Comparison of ENCODE assay signal across 8 cellular contexts in genomic region chr5:88140863-88141694, GRCh38.
DNase-seq lines count a peak whose midpoint lies in the region; ATAC-seq and TF ChIP-seq lines count a peak whose summit lies in the region.

No MANE protein-coding gene starts in this region.

- H3K9me3 ChIP-seq in CD4-positive, alpha-beta memory T cell (ENCODE audit: control insufficient read depth in 1 of 2, low read length in 2 of 2): no peaks in the 10 kb centered on the region
- H3K9me3 ChIP-seq in ectodermal cell (ENCODE audit: control insufficient read depth, low read length): no peaks in the 10 kb centered on the region
- no peaks in the 10 kb centered on the region for H3K9me3 ChIP-seq in lower lobe of right lung

- ATAC-seq in GM19463 (IDR thresholded peaks at IDR 0.05; ENCODE audit: unreplicated experiment): peak; percentile 91
- ATAC-seq in HG03575 (IDR thresholded peaks at IDR 0.05; ENCODE audit: extremely low read depth, insufficient number of reproducible peaks, low FRiP score, unreplicated experiment): peak; percentile 88
- ATAC-seq in lower lobe of right lung: peak; percentile 95 to 97

- H3K4me1 Mint-ChIP-seq in CD4-positive, alpha-beta memory T cell: peaks cover 11 to 23% (median 16%) of the 10 kb centered on the region in 4 donors
- H3K4me1 Mint-ChIP-seq in activated CD4-positive, alpha-beta memory T cell treated with anti-CD3 and anti-CD28 coated beads for 36 hours (ENCODE audit: low read depth): peaks cover 17% of the 10 kb centered on the region

- H3K27me3 ChIP-seq in CD4-positive, alpha-beta memory T cell (ENCODE audit: insufficient read depth, low read length): peaks cover 44% of the 10 kb centered on the region
- H3K27me3 ChIP-seq in ectodermal cell (ENCODE audit: control insufficient read depth, insufficient read depth, low read length, poor library complexity, severe bottlenecking): peaks cover 69% of the 10 kb centered on the region
- peaks cover 30% of the 10 kb centered on the region for H3K27me3 ChIP-seq in lower lobe of right lung (ENCODE audit: low read depth)

- H3K4me1 ChIP-seq in CD4-positive, alpha-beta memory T cell (ENCODE audit: insufficient read depth, low read length): peaks cover 39% of the 10 kb centered on the region
- H3K4me1 ChIP-seq in ectodermal cell (ENCODE audit: control insufficient read depth, insufficient read depth, low read length): peaks cover 5% of the 10 kb centered on the region
- H3K4me1 ChIP-seq in lower lobe of right lung: peaks cover 52% of the 10 kb centered on the region

- WGBS in ectodermal cell, 2 experiments: 0 to 1% methylated on average over 43 to 45 of the region's 45 CpGs

- no peaks in the 10 kb centered on the region for H3K36me3 ChIP-seq in CD4-positive, alpha-beta memory T cell (ENCODE audit: insufficient read depth, low read length)
- H3K36me3 ChIP-seq in ectodermal cell (ENCODE audit: control insufficient read depth, insufficient read depth, low read length) (no peaks in the 10 kb centered on the region), lower lobe of right lung (no peaks in the 10 kb centered on the region)

- no peak overlapping the region for H3K27ac Mint-ChIP-seq in CD4-positive, alpha-beta memory T cell
- no peak overlapping the region for H3K27ac Mint-ChIP-seq in activated CD4-positive, alpha-beta memory T cell treated with anti-CD3 and anti-CD28 coated beads for 36 hours

- peak overlapping the region; percentile 34 to 49 for H3K4me3 ChIP-seq in CD4-positive, alpha-beta memory T cell (ENCODE audit: low read length in 2 of 2)
- peak overlapping the region; percentile 45 for H3K4me3 ChIP-seq in ectodermal cell (ENCODE audit: insufficient read depth, low read depth, low read length)
- H3K4me3 ChIP-seq in lower lobe of right lung: peak overlapping the region; percentile 59

- intact Hi-C loops in CD4-positive, alpha-beta memory T cell (cut with micrococcal nuclease): loop anchor here (1.0 to 2.0 kb wide), 2 partner anchors 129 to 540 kb away; no protein-coding TSS in a partner anchor
- intact Hi-C loops in activated CD4-positive, alpha-beta memory T cell treated with anti-CD3 and anti-CD28 coated beads for 36 hours (cut with micrococcal nuclease): loop anchor here (1.0 to 5.0 kb wide), 9 partner anchors 61 to 729 kb away; partner anchors contain the start of genes CCNH and TMEM161B
- intact Hi-C loops in lower lobe of right lung (cut with DNase I): no loop called here

- H3K36me3 Mint-ChIP-seq in CD4-positive, alpha-beta memory T cell: peaks cover 0 to 6% of the 10 kb centered on the region in 2 donors
- H3K36me3 Mint-ChIP-seq in activated CD4-positive, alpha-beta memory T cell treated with anti-CD3 and anti-CD28 coated beads for 36 hours: peaks cover 2% of the 10 kb centered on the region

- no peak overlapping the region for H3K27ac ChIP-seq in CD4-positive, alpha-beta memory T cell (ENCODE audit: low read depth, low read length)
- H3K27ac ChIP-seq in ectodermal cell (ENCODE audit: insufficient read depth, low read depth, low read length, poor library complexity, severe bottlenecking) (no peak overlapping the region), lower lobe of right lung (no peak overlapping the region)

- H3K27me3 Mint-ChIP-seq in CD4-positive, alpha-beta memory T cell: peaks cover 23 to 26% of the 10 kb centered on the region in 2 donors
- H3K27me3 Mint-ChIP-seq in activated CD4-positive, alpha-beta memory T cell treated with anti-CD3 and anti-CD28 coated beads for 36 hours: peaks cover 31% of the 10 kb centered on the region

- peak; percentile 66 for TF ChIP-seq CTCF in lower lobe of right lung (IDR thresholded peaks at IDR 0.05)

- peaks cover 0 to 22% (median 8%) of the 10 kb centered on the region in 8 donors for H3K9me3 Mint-ChIP-seq in CD4-positive, alpha-beta memory T cell
- no peaks in the 10 kb centered on the region for H3K9me3 Mint-ChIP-seq in activated CD4-positive, alpha-beta memory T cell treated with anti-CD3 and anti-CD28 coated beads for 36 hours

- peak; percentile 84 to 89 (median 87) for DNase-seq in CD4-positive, alpha-beta memory T cell
- DNase-seq in NCI-H748 treated with DMSO at 0.1 percent for 48 hours (lab: John Stamatoyannopoulos, UW) (peak; percentile 97), lower lobe of right lung (peak; percentile 94)
- peak; percentile 94 for DNase-seq in activated CD4-positive, alpha-beta memory T cell treated with anti-CD3 and anti-CD28 coated beads for 36 hours
- peak; percentile 50 to 67 for DNase-seq in stimulated activated CD4-positive, alpha-beta T cell treated with anti-CD3 and anti-CD28 coated beads, Interleukin-4, amount 100 ng/mL, for 4 hours

- POLR2A ChIA-PET in CD4-positive, alpha-beta memory T cell (lab: Charles Lee; ENCODE audit: partially characterized antibody): no interaction called here
- POLR2A ChIA-PET in activated CD4-positive, alpha-beta memory T cell treated with anti-CD3 and anti-CD28 coated beads for 36 hours (lab: Charles Lee): no interaction called here

- CTCF ChIA-PET in CD4-positive, alpha-beta memory T cell (lab: Charles Lee; ENCODE audit: partially characterized antibody): interaction anchor here (1.2 kb wide), 1 partner anchor 461 kb away, joined by 3 read pairs; no protein-coding TSS in a partner anchor
- CTCF ChIA-PET in activated CD4-positive, alpha-beta memory T cell treated with anti-CD3 and anti-CD28 coated beads for 36 hours (lab: Charles Lee): interaction anchor here (0.8 to 1.5 kb wide), 3 partner anchors 63 to 550 kb away, joined by 3 to 5 read pairs (median 5); no protein-coding TSS in a partner anchor

- H3K4me3 Mint-ChIP-seq in CD4-positive, alpha-beta memory T cell: no peak overlapping the region
- no peak overlapping the region for H3K4me3 Mint-ChIP-seq in activated CD4-positive, alpha-beta memory T cell treated with anti-CD3 and anti-CD28 coated beads for 36 hours
